In the genomic region with DNA sequence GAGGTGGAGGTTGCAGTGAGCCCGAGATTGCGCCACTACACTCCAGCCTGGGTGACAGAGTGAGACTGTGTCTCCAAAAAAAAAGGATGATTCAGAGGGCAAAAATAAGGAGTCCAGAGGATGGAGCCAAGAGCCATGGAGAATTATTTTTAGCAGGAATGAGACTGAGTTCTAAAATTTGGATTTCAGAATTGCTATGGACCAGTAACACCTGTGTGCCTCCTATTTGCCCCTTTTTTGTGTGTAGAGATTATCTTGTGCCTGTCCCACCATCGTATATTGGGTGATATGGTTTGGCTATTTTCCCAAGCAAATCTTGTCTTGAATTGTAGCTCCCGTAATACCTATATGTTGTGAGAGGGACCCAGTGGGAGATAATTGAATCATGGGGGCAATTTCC, we compare ENCODE assay signal across 11 cellular contexts.
"Had no signal": no experiment of that assay in that cellular context is flagged by ENCODE, and none has a peak within 500 bp of the region (broad histone marks: within the 10 kb centered on the region; RNA-seq: fewer than 3 reads in every experiment).

No MANE protein-coding gene starts in this region.

- H3K9me3 Mint-ChIP-seq: GM23338, H9 had no signal

- FAIRE-seq: H1, H54 had no signal

- H3K27ac ChIP-seq: GM23248 had no signal

- H3K36me3 ChIP-seq: HAP-1 had no signal

- H3K4me3 ChIP-seq: GM23248, GM23338, HAP-1 had no signal

- H3K9ac ChIP-seq: GM23248 had no signal

- DNase-seq: GM23248, GOT3, H7, H9, HCEC 1CT, HFFc6 had no signal

- H3K4me3 Mint-ChIP-seq: GM23338, H9, HFFc6 had no signal

- H3K4me1 ChIP-seq: HAP-1 had no signal

- H3K4me1 Mint-ChIP-seq: GM23338, H9 had no signal

- H2AFZ ChIP-seq: GM23248, GM23338 had no signal

- H3K27ac Mint-ChIP-seq: GM23338, H9, HFFc6 had no signal

- ATAC-seq: GM23338, HCT116 had no signal

- H3K4me2 ChIP-seq: GM23338 had no signal
